Comparison of ENCODE assay signal across 8 cellular contexts in the genomic region with DNA sequence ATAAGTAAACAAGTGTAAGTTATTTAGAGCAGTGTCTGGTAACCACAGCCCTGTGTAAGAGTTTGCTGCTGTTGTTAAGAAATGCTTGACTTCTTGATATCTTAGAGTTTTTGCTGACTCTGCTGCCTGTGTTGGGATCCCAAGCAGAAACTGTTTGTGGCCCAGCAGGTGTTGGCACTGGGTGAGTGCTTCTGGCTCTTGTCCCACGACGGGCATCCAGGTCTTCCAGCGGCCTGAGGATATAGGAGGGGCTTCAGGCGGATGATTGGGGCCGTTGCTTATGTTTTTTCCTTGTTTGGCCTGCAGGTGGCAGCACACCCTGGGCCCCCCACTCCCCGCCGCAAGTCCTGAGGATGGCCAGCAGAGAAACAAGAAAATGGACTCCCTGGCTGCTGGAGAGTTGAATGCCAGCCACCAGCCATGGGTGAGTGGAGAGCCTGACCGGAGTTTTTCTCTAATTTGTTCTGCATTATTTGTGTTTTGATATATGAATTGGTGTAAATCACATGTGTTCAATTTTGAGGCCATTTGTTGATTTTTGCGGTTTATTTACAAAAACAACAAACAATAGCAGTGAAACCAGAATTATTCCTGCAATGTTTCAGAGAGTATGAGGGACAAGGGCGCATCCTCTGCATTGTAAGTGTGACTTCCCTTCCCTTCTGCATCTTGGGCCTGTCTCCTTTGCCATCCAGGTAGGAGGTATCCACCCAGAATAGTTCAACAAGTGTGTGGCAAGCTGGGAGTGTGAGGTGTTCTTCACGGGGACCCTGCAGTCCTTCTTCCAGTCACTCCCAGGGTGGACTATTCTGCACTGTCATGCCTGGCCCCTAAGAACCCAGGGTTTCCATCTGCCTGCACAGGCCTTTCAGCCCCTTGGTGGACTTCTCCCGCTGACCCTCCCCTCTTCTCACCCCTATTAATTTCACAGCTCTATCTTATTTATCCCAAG. TPM values are rescaled to one million over a fixed set of nuclear protein-coding genes. Genes with fewer than 3 reads are reported as not detected.
DNase-seq lines count a peak whose midpoint lies in the region; ATAC-seq and TF ChIP-seq lines count a peak whose summit lies in the region.

No MANE protein-coding gene starts in this region.

- CTCF ChIA-PET in CD8-positive, alpha-beta T cell (lab: Charles Lee): interaction anchor here (0.6 to 5.2 kb wide), 40 partner anchors 9 to 400 kb away, joined by 3 to 38 read pairs (median 6); a partner anchor contains a TSS
- CTCF ChIA-PET in HCT116 (lab: Charles Lee): interaction anchor here (0.8 to 1.4 kb wide), 5 partner anchors 39 to 86 kb away, joined by 3 to 7 read pairs (median 3); no protein-coding TSS in a partner anchor

- H3K4me3 ChIP-seq in CD8-positive, alpha-beta T cell (ENCODE audit: low read depth, low read length): peak overlapping the region; percentile 6
- H3K4me3 ChIP-seq in HCT116 (replicated peaks in 1 of 2; ENCODE audit: low read depth in 1 of 2, low read length in 2 of 2): no peak overlapping the region

- TSS peak; percentile 40 for BruUV-seq in HCT116 (replicated peaks; lab: Mats Ljungman, UMichigan)

- no peak for TF ChIP-seq POLR2A in HCT116 (IDR thresholded peaks at IDR 0.05; ENCODE audit: borderline replicate concordance, extremely low read depth, insufficient read depth, insufficient read length)

- H3K4me3 Mint-ChIP-seq in CD8-positive, alpha-beta T cell: peak overlapping the region; percentile 80
- H3K4me3 Mint-ChIP-seq in chondrocyte (ENCODE audit: unreplicated experiment): no peak overlapping the region

- ATAC-seq in CD8-positive, alpha-beta T cell: peak; percentile 71
- peak; percentile 86 for ATAC-seq in HCT116
- no peak for ATAC-seq in GM19328 (IDR thresholded peaks at IDR 0.05; ENCODE audit: unreplicated experiment)

- no peaks in the 10 kb centered on the region for H3K9me3 Mint-ChIP-seq in CD8-positive, alpha-beta T cell
- no peaks in the 10 kb centered on the region for H3K9me3 Mint-ChIP-seq in chondrocyte (ENCODE audit: low read depth)

- H3K9me3 ChIP-seq in CD8-positive, alpha-beta T cell (ENCODE audit: low read length): no peaks in the 10 kb centered on the region
- H3K9me3 ChIP-seq in HCT116 (ENCODE audit: control insufficient read depth in 1 of 2, insufficient read depth in 1 of 2, low read depth in 1 of 2, low read length in 2 of 2): no peaks in the 10 kb centered on the region

- no peaks in the 10 kb centered on the region for H3K9me2 ChIP-seq in HCT116 (ENCODE audit: insufficient read depth)

- H3K4me2 ChIP-seq in HCT116 (ENCODE audit: low read length): peak overlapping the region; percentile 50

- POLR2A ChIA-PET in CD8-positive, alpha-beta T cell (lab: Charles Lee): interaction anchor here (0.8 to 1.7 kb wide), 16 partner anchors 9 to 81 kb away, joined by 3 to 49 read pairs (median 8); a partner anchor contains a TSS
- POLR2A ChIA-PET in HCT116 (lab: Charles Lee): interaction anchor here (1.3 kb wide), 1 partner anchor 76 kb away, joined by 3 read pairs; no protein-coding TSS in a partner anchor

- no peaks in the 10 kb centered on the region for H3K27me3 ChIP-seq in CD8-positive, alpha-beta T cell (ENCODE audit: insufficient read depth, low read length)
- no peaks in the 10 kb centered on the region for H3K27me3 ChIP-seq in HCT116 (ENCODE audit: insufficient read depth, low read length)
- H3K27me3 ChIP-seq in layer of hippocampus (ENCODE audit: control insufficient read depth, insufficient read depth, low read length): no peaks in the 10 kb centered on the region

- no peaks in the 10 kb centered on the region for H4K20me1 ChIP-seq in HCT116 (ENCODE audit: insufficient read depth)

- peaks cover 69% of the 10 kb centered on the region for H3K36me3 Mint-ChIP-seq in CD8-positive, alpha-beta T cell
- peaks cover 2% of the 10 kb centered on the region for H3K36me3 Mint-ChIP-seq in chondrocyte (ENCODE audit: low read depth)

- intact Hi-C loops in CD8-positive, alpha-beta T cell (cut with DNase I, micrococcal nuclease): loop anchor here (1.0 to 10.0 kb wide), 10 partner anchors 8 to 625 kb away; a partner anchor contains a TSS
- intact Hi-C loops in HCT116 (cut with micrococcal nuclease): loop anchor here (1.0 to 2.0 kb wide), 2 partner anchors 77 to 82 kb away; no protein-coding TSS in a partner anchor

- TF ChIP-seq RAD21 in HCT116 (IDR thresholded peaks at IDR 0.05; ENCODE audit: low read depth): no peak

- no peaks in the 10 kb centered on the region for H3K79me2 ChIP-seq in HCT116 (ENCODE audit: insufficient read depth, low read length)

- H3K4me1 Mint-ChIP-seq in CD8-positive, alpha-beta T cell (ENCODE audit: low read depth): peaks cover 92% of the 10 kb centered on the region
- peaks cover 72% of the 10 kb centered on the region for H3K4me1 Mint-ChIP-seq in chondrocyte (ENCODE audit: low read depth)

- peak; percentile 27 to 80 (median 57) for DNase-seq in CD8-positive, alpha-beta T cell
- peak; percentile 56 for DNase-seq in HCT116 (ENCODE audit: low read depth, low spot score)
- DNase-seq in NCI-H446 (lab: John Stamatoyannopoulos, UW): peak; percentile 30 to 81
- peak; percentile 14 to 36 (median 20) for DNase-seq in activated CD4-positive, CD25-positive, alpha-beta regulatory T cell (lab: John Stamatoyannopoulos, UW)
- no peak for DNase-seq in chondrocyte (ENCODE audit: low spot score)
- DNase-seq in stimulated activated CD4-positive, alpha-beta T cell treated with anti-CD3 and anti-CD28 coated beads, Interleukin-2, amount 100 ng/mL, for 4 hours (ENCODE audit: low read depth): peak; percentile 44

- H3K27ac ChIP-seq in CD8-positive, alpha-beta T cell (ENCODE audit: low read depth, low read length): peak overlapping the region; percentile 38
- H3K27ac ChIP-seq in HCT116 (ENCODE audit: low read depth, low read length) (no peak overlapping the region), layer of hippocampus (ENCODE audit: low read depth, low read length) (peak overlapping the region; percentile 13)

- peak overlapping the region; percentile 38 for H3K9ac ChIP-seq in HCT116 (ENCODE audit: low read length)

- peak; percentile 89 for TF ChIP-seq CTCF in CD8-positive, alpha-beta T cell (IDR thresholded peaks at IDR 0.05)
- peak in 2 of 3 experiments; percentile 80 to 90; a peak in 4 of 6 replicates for TF ChIP-seq CTCF in HCT116 (IDR thresholded peaks at IDR 0.05 in 2 of 3, conservative IDR thresholded peaks at IDR 0.05 in 1 of 3; ENCODE audit: borderline replicate concordance in 1 of 3, insufficient read depth in 1 of 3, low read depth in 2 of 3, low read length in 2 of 3)
- peak; percentile 94 for TF ChIP-seq CTCF in chondrocyte (IDR thresholded peaks at IDR 0.05)

- peaks cover 82% of the 10 kb centered on the region for H3K4me1 ChIP-seq in CD8-positive, alpha-beta T cell (ENCODE audit: insufficient read depth, low read length)
- peaks cover 31 to 87% of the 10 kb centered on the region in 2 experiments for H3K4me1 ChIP-seq in HCT116 (ENCODE audit: control insufficient read depth in 1 of 2, insufficient read depth in 2 of 2, low read length in 2 of 2)

- RAD21 ChIA-PET in HCT116 (lab: Charles Lee; ENCODE audit: low non-redundant PET in 1 of 2, low total read pairs in 2 of 2, uncharacterized antibody in 2 of 2, unreplicated experiment in 2 of 2): interaction anchor here in 1 of 2 experiments (0.5 kb wide), 1 partner anchor 76 kb away, joined by 3 read pairs; no protein-coding TSS in a partner anchor

- peak overlapping the region; percentile 94 for H3K27ac Mint-ChIP-seq in CD8-positive, alpha-beta T cell
- peak overlapping the region; percentile 81 for H3K27ac Mint-ChIP-seq in chondrocyte (ENCODE audit: unreplicated experiment)

- peak overlapping the region; percentile 5 for H2AFZ ChIP-seq in HCT116 (ENCODE audit: low read depth, low read length, poor library complexity, severe bottlenecking)

- H3K36me3 ChIP-seq in CD8-positive, alpha-beta T cell (ENCODE audit: insufficient read depth, low read length): peaks cover 4% of the 10 kb centered on the region
- no peaks in the 10 kb centered on the region for H3K36me3 ChIP-seq in HCT116 (ENCODE audit: control insufficient read depth in 1 of 2, insufficient read depth in 2 of 2, low read length in 2 of 2)

- H3K27me3 Mint-ChIP-seq in CD8-positive, alpha-beta T cell (ENCODE audit: low read depth): no peaks in the 10 kb centered on the region
- no peaks in the 10 kb centered on the region for H3K27me3 Mint-ChIP-seq in chondrocyte (ENCODE audit: low read depth)

TF ChIP-seq in HCT116, 20 proteins besides CTCF, POLR2A, EP300 and RAD21:
- peak; percentile 89 for TF ChIP-seq YY1 (IDR thresholded peaks at IDR 0.05; ENCODE audit: extremely low read depth, insufficient replicate concordance, low read depth, low read length)
- no peak; the same call in 1 of the 2 replicates for TF ChIP-seq POLR2AphosphoS5 (IDR thresholded peaks at IDR 0.05; ENCODE audit: low read depth, low read length)

RNA-seq across cellular contexts. Expression of a gene that starts 50.3 kb away (rescaled TPM):
- 1 to 10 TPM; 4.5 to 5.3 TPM for total RNA-seq in CD8-positive, alpha-beta T cell
- 9.9 TPM for total RNA-seq in HCT116 (2021; ENCODE audit: unreplicated experiment)
- polyA plus RNA-seq in HCT116 (2012): 6.8 and 9.1 TPM in 2 replicates
- 6.1 to 7.1 TPM (median 6.6 TPM) in 3 replicates for total RNA-seq in chondrocyte
